In genomic region chr11:126062679-126063509, GRCh38 we compare ENCODE assay signal across 1 cellular context.
A peak's percentile ranks its signal among the peaks of the same experiment; 100 is the strongest.
TF ChIP-seq lines count a peak whose summit lies in the region.

Gene CDON, minus strand, starts transcription at chr11:126062866. Its CDS starts 39,390 bp downstream, at chr11:126023476.

TF ChIP-seq in K562, 482 proteins besides CTCF, POLR2A, EP300 and RAD21 (continued from another document and continues in another):
- no peak for TF ChIP-seq ZNF274 (IDR thresholded peaks at IDR 0.05; ENCODE audit: borderline replicate concordance, low read depth, low read length)
- TF ChIP-seq BHLHE40 (IDR thresholded peaks at IDR 0.05; ENCODE audit: low read length), result peak; percentile 93
- TF ChIP-seq, protein P1, sequence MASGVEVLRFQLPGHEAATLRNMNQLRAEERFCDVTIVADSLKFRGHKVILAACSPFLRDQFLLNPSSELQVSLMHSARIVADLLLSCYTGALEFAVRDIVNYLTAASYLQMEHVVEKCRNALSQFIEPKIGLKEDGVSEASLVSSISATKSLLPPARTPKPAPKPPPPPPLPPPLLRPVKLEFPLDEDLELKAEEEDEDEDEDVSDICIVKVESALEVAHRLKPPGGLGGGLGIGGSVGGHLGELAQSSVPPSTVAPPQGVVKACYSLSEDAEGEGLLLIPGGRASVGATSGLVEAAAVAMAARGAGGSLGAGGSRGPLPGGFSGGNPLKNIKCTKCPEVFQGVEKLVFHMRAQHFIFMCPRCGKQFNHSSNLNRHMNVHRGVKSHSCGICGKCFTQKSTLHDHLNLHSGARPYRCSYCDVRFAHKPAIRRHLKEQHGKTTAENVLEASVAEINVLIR (CRISPR knock-in tag; IDR thresholded peaks at IDR 0.05), result no peak
- no peak for TF ChIP-seq SP2 (IDR thresholded peaks at IDR 0.05; ENCODE audit: extremely low read depth, low read depth, low read length, poor library complexity, severe bottlenecking)
- no peak for TF ChIP-seq SPI1 (IDR thresholded peaks at IDR 0.05; ENCODE audit: borderline replicate concordance, low read depth, low read length)
- TF ChIP-seq ZNF134 (CRISPR knock-in tag; conservative IDR thresholded peaks at IDR 0.05), result no peak
- no peak for TF ChIP-seq ZNF780A (CRISPR knock-in tag; IDR thresholded peaks at IDR 0.05)
- TF ChIP-seq NEUROD1 (IDR thresholded peaks at IDR 0.05; ENCODE audit: borderline replicate concordance, low read depth, low read length, partially characterized antibody), result peak; percentile 64
- TF ChIP-seq ZNF224 (CRISPR knock-in tag; IDR thresholded peaks at IDR 0.05), result no peak
- TF ChIP-seq, protein P2, sequence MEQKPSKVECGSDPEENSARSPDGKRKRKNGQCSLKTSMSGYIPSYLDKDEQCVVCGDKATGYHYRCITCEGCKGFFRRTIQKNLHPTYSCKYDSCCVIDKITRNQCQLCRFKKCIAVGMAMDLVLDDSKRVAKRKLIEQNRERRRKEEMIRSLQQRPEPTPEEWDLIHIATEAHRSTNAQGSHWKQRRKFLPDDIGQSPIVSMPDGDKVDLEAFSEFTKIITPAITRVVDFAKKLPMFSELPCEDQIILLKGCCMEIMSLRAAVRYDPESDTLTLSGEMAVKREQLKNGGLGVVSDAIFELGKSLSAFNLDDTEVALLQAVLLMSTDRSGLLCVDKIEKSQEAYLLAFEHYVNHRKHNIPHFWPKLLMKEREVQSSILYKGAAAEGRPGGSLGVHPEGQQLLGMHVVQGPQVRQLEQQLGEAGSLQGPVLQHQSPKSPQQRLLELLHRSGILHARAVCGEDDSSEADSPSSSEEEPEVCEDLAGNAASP (IDR thresholded peaks at IDR 0.05), result no peak
- no peak for TF ChIP-seq GTF2E2 (tag; IDR thresholded peaks at IDR 0.05)
- TF ChIP-seq RCOR1 (IDR thresholded peaks at IDR 0.05; ENCODE audit: borderline replicate concordance in 1 of 2, low read depth in 2 of 2, low read length in 2 of 2), result no peak
- TF ChIP-seq HNRNPK (IDR thresholded peaks at IDR 0.05; ENCODE audit: low read depth, low read length, poor library complexity, severe bottlenecking), result no peak
- TF ChIP-seq, protein P3, sequence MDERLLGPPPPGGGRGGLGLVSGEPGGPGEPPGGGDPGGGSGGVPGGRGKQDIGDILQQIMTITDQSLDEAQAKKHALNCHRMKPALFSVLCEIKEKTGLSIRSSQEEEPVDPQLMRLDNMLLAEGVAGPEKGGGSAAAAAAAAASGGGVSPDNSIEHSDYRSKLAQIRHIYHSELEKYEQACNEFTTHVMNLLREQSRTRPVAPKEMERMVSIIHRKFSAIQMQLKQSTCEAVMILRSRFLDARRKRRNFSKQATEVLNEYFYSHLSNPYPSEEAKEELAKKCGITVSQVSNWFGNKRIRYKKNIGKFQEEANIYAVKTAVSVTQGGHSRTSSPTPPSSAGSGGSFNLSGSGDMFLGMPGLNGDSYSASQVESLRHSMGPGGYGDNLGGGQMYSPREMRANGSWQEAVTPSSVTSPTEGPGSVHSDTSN (CRISPR knock-in tag; IDR thresholded peaks at IDR 0.05; ENCODE audit: low read depth), result peak; percentile 39; the same call in 1 of the 2 replicates
- TF ChIP-seq, protein P3 (tag; conservative IDR thresholded peaks at IDR 0.05; ENCODE audit: low read depth), result no peak
- TF ChIP-seq, protein P4, sequence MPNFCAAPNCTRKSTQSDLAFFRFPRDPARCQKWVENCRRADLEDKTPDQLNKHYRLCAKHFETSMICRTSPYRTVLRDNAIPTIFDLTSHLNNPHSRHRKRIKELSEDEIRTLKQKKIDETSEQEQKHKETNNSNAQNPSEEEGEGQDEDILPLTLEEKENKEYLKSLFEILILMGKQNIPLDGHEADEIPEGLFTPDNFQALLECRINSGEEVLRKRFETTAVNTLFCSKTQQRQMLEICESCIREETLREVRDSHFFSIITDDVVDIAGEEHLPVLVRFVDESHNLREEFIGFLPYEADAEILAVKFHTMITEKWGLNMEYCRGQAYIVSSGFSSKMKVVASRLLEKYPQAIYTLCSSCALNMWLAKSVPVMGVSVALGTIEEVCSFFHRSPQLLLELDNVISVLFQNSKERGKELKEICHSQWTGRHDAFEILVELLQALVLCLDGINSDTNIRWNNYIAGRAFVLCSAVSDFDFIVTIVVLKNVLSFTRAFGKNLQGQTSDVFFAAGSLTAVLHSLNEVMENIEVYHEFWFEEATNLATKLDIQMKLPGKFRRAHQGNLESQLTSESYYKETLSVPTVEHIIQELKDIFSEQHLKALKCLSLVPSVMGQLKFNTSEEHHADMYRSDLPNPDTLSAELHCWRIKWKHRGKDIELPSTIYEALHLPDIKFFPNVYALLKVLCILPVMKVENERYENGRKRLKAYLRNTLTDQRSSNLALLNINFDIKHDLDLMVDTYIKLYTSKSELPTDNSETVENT (CRISPR knock-in tag; IDR thresholded peaks at IDR 0.05), result no peak
- TF ChIP-seq FOXA1 (IDR thresholded peaks at IDR 0.05; ENCODE audit: borderline replicate concordance), result no peak
- no peak for TF ChIP-seq POLR2H (tag; IDR thresholded peaks at IDR 0.05; ENCODE audit: low read depth)
- TF ChIP-seq ETS2 (tag; IDR thresholded peaks at IDR 0.05; ENCODE audit: borderline replicate concordance, poor library complexity, severe bottlenecking), result no peak
- TF ChIP-seq CREBBP (IDR thresholded peaks at IDR 0.05; ENCODE audit: low read depth, low read length), result no peak
- TF ChIP-seq ZNF449 (CRISPR knock-in tag; IDR thresholded peaks at IDR 0.05), result no peak
- no peak for TF ChIP-seq SAFB2 (IDR thresholded peaks at IDR 0.05; ENCODE audit: borderline replicate concordance, low read depth, low read length, severe bottlenecking)
- TF ChIP-seq, protein P5, sequence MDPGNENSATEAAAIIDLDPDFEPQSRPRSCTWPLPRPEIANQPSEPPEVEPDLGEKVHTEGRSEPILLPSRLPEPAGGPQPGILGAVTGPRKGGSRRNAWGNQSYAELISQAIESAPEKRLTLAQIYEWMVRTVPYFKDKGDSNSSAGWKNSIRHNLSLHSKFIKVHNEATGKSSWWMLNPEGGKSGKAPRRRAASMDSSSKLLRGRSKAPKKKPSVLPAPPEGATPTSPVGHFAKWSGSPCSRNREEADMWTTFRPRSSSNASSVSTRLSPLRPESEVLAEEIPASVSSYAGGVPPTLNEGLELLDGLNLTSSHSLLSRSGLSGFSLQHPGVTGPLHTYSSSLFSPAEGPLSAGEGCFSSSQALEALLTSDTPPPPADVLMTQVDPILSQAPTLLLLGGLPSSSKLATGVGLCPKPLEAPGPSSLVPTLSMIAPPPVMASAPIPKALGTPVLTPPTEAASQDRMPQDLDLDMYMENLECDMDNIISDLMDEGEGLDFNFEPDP (CRISPR knock-in tag; IDR thresholded peaks at IDR 0.05), result no peak
- TF ChIP-seq TCF3 (CRISPR knock-in tag; IDR thresholded peaks at IDR 0.05), result no peak
- TF ChIP-seq ETS1 (conservative IDR thresholded peaks at IDR 0.05; ENCODE audit: control insufficient read depth, low read depth, low read length), result no peak
- TF ChIP-seq MAFK (IDR thresholded peaks at IDR 0.05; ENCODE audit: low read length), result no peak
- TF ChIP-seq, protein P6, sequence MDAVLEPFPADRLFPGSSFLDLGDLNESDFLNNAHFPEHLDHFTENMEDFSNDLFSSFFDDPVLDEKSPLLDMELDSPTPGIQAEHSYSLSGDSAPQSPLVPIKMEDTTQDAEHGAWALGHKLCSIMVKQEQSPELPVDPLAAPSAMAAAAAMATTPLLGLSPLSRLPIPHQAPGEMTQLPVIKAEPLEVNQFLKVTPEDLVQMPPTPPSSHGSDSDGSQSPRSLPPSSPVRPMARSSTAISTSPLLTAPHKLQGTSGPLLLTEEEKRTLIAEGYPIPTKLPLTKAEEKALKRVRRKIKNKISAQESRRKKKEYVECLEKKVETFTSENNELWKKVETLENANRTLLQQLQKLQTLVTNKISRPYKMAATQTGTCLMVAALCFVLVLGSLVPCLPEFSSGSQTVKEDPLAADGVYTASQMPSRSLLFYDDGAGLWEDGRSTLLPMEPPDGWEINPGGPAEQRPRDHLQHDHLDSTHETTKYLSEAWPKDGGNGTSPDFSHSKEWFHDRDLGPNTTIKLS (IDR thresholded peaks at IDR 0.05; ENCODE audit: borderline replicate concordance, low read depth), result peak; percentile 66; the same call in 1 of the 2 replicates
- no peak for TF ChIP-seq FOXA3 (CRISPR knock-in tag; conservative IDR thresholded peaks at IDR 0.05 in 1 of 2, IDR thresholded peaks at IDR 0.05 in 1 of 2)
- no peak for TF ChIP-seq RFX1 (IDR thresholded peaks at IDR 0.05)
- TF ChIP-seq YY1 (IDR thresholded peaks at IDR 0.05; ENCODE audit: borderline replicate concordance in 1 of 3, control insufficient read depth in 1 of 3, extremely low read depth in 1 of 3, insufficient read depth in 3 of 3, insufficient read length in 1 of 3, insufficient replicate concordance in 2 of 3, low read depth in 1 of 3, low read length in 2 of 3), result peak in 1 of 3 experiments; percentile 11
- TF ChIP-seq ATF7 (IDR thresholded peaks at IDR 0.05), result peak; percentile 100
- peak; percentile 69 to 96 for TF ChIP-seq MAZ (CRISPR knock-in tag; conservative IDR thresholded peaks at IDR 0.05 in 1 of 2, IDR thresholded peaks at IDR 0.05 in 1 of 2)
- TF ChIP-seq ZC3H11A (IDR thresholded peaks at IDR 0.05; ENCODE audit: low read depth, low read length), result no peak
- TF ChIP-seq ZFX (CRISPR knock-in tag; IDR thresholded peaks at IDR 0.05), result no peak
- TF ChIP-seq, protein P7, sequence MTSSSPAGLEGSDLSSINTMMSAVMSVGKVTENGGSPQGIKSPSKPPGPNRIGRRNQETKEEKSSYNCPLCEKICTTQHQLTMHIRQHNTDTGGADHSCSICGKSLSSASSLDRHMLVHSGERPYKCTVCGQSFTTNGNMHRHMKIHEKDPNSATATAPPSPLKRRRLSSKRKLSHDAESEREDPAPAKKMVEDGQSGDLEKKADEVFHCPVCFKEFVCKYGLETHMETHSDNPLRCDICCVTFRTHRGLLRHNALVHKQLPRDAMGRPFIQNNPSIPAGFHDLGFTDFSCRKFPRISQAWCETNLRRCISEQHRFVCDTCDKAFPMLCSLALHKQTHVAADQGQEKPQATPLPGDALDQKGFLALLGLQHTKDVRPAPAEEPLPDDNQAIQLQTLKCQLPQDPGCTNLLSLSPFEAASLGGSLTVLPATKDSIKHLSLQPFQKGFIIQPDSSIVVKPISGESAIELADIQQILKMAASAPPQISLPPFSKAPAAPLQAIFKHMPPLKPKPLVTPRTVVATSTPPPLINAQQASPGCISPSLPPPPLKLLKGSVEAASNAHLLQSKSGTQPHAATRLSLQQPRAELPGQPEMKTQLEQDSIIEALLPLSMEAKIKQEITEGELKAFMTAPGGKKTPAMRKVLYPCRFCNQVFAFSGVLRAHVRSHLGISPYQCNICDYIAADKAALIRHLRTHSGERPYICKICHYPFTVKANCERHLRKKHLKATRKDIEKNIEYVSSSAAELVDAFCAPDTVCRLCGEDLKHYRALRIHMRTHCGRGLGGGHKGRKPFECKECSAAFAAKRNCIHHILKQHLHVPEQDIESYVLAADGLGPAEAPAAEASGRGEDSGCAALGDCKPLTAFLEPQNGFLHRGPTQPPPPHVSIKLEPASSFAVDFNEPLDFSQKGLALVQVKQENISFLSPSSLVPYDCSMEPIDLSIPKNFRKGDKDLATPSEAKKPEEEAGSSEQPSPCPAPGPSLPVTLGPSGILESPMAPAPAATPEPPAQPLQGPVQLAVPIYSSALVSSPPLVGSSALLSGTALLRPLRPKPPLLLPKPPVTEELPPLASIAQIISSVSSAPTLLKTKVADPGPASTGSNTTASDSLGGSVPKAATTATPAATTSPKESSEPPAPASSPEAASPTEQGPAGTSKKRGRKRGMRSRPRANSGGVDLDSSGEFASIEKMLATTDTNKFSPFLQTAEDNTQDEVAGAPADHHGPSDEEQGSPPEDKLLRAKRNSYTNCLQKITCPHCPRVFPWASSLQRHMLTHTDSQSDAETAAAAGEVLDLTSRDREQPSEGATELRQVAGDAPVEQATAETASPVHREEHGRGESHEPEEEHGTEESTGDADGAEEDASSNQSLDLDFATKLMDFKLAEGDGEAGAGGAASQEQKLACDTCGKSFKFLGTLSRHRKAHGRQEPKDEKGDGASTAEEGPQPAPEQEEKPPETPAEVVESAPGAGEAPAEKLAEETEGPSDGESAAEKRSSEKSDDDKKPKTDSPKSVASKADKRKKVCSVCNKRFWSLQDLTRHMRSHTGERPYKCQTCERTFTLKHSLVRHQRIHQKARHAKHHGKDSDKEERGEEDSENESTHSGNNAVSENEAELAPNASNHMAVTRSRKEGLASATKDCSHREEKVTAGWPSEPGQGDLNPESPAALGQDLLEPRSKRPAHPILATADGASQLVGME (CRISPR knock-in tag; IDR thresholded peaks at IDR 0.05), result no peak
- TF ChIP-seq DACH1 (IDR thresholded peaks at IDR 0.05; ENCODE audit: partially characterized antibody), result no peak
- TF ChIP-seq KLF16 (IDR thresholded peaks at IDR 0.05), result no peak
- no peak for TF ChIP-seq TFAM (CRISPR knock-in tag; conservative IDR thresholded peaks at IDR 0.05)
- TF ChIP-seq, protein P8, sequence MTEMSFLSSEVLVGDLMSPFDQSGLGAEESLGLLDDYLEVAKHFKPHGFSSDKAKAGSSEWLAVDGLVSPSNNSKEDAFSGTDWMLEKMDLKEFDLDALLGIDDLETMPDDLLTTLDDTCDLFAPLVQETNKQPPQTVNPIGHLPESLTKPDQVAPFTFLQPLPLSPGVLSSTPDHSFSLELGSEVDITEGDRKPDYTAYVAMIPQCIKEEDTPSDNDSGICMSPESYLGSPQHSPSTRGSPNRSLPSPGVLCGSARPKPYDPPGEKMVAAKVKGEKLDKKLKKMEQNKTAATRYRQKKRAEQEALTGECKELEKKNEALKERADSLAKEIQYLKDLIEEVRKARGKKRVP (CRISPR knock-in tag; IDR thresholded peaks at IDR 0.05), result no peak; the same call in 1 of the 2 replicates
- TF ChIP-seq ZBED1 (IDR thresholded peaks at IDR 0.05), result no peak
- no peak for TF ChIP-seq JUNB (CRISPR knock-in tag; conservative IDR thresholded peaks at IDR 0.05)
- TF ChIP-seq DIDO1 (tag; IDR thresholded peaks at IDR 0.05; ENCODE audit: low read depth), result no peak
